ENCODE assay signal across 11 cellular contexts in genomic region chr1:235902638-235903542, GRCh38. TPM values are rescaled to one million over a fixed set of nuclear protein-coding genes. Genes with fewer than 3 reads are reported as not detected.
DNase-seq lines count a peak whose midpoint lies in the region; ATAC-seq and TF ChIP-seq lines count a peak whose summit lies in the region.
"Had no signal": no experiment of that assay in that cellular context is flagged by ENCODE, and none has a peak within 500 bp of the region (broad histone marks: within the 10 kb centered on the region; RNA-seq: fewer than 3 reads in every experiment).

No MANE protein-coding gene starts in this region.

- H3K79me2 ChIP-seq in mammary epithelial cell (ENCODE audit: insufficient read depth, low read length) = no peaks in the 10 kb centered on the region

- POLR2A ChIA-PET in GM10248 (lab: Yijun Ruan, JAX) = no interaction called here

- in situ Hi-C loops in mammary epithelial cell (cut with MboI; ENCODE audit: low sequenced_read_pairs in 2 of 2) = no loop called here

- no peak overlapping the region for H3K14ac ChIP-seq in neuronal stem cell (ENCODE audit: low read length)

- H3K36me3 Mint-ChIP-seq in Calu3 (ENCODE audit: insufficient read depth, unreplicated experiment) = peaks cover 5% of the 10 kb centered on the region

- no peak overlapping the region for H4K91ac ChIP-seq in neuronal stem cell (ENCODE audit: low read depth, low read length, poor library complexity)

- no peak overlapping the region for H2AK5ac ChIP-seq in neuronal stem cell (ENCODE audit: low read depth, low read length)

- CTCF ChIA-PET in Calu3 (lab: Charles Lee) = interaction anchor here (0.6 to 1.3 kb wide), 9 partner anchors 9 to 762 kb away, joined by 3 to 4 read pairs (median 3); no protein-coding TSS in a partner anchor
- CTCF ChIA-PET in mammary epithelial cell (lab: Charles Lee; ENCODE audit: low non-redundant PET) = interaction anchor here (0.7 kb wide), 1 partner anchor 31 kb away, joined by 3 read pairs; no protein-coding TSS in a partner anchor
- CTCF ChIA-PET in GM10248 (lab: Yijun Ruan, JAX) = interaction anchor here (1.2 to 1.4 kb wide), 2 partner anchors 60 to 67 kb away, joined by 3 to 4 read pairs; no protein-coding TSS in a partner anchor

- peak overlapping the region; percentile 28 for H3K27ac Mint-ChIP-seq in Calu3 (ENCODE audit: unreplicated experiment)

- H4K20me1 ChIP-seq in mammary epithelial cell (ENCODE audit: insufficient read depth, low read length) = no peaks in the 10 kb centered on the region

- H3K79me1 ChIP-seq in neuronal stem cell (ENCODE audit: low read depth, low read length) = no peaks in the 10 kb centered on the region

- H3K4ac ChIP-seq in neuronal stem cell (ENCODE audit: low read length) = no peak overlapping the region

- no peak overlapping the region for H4K8ac ChIP-seq in neuronal stem cell (ENCODE audit: low read depth, low read length)

- dilution Hi-C loops in mammary epithelial cell (cut with HindIII; ENCODE audit: low sequenced_read_pairs) = no loop called here

- no peak for TF ChIP-seq CTCF in Calu3 (IDR thresholded peaks at IDR 0.05; ENCODE audit: unreplicated experiment)
- no peak for TF ChIP-seq CTCF in mammary epithelial cell (conservative IDR thresholded peaks at IDR 0.05 in 1 of 2, IDR thresholded peaks at IDR 0.05 in 1 of 2; ENCODE audit: extremely low read depth in 1 of 2, insufficient read depth in 1 of 2, low read depth in 1 of 2, low read length in 2 of 2)
- TF ChIP-seq CTCF in GM10248 (IDR thresholded peaks at IDR 0.05; ENCODE audit: control extremely low read depth, extremely low read depth, low read depth, missing control alignments) = no peak

- no peak overlapping the region for H2BK15ac ChIP-seq in neuronal stem cell (ENCODE audit: low read length)

- no peak overlapping the region for H2BK5ac ChIP-seq in neuronal stem cell (ENCODE audit: low read length)

- H3K27me3 ChIP-seq in mammary epithelial cell (ENCODE audit: insufficient read depth, low read length) (no peaks in the 10 kb centered on the region), neuronal stem cell (ENCODE audit: control insufficient read depth in 3 of 3, insufficient read depth in 3 of 3, low read depth in 1 of 3, low read length in 3 of 3) (no peaks in the 10 kb centered on the region)

- no peak overlapping the region for H3K23ac ChIP-seq in neuronal stem cell (ENCODE audit: low read depth, low read length, poor library complexity)

- H2AFZ ChIP-seq in mammary epithelial cell (ENCODE audit: low read depth, low read length) = peak overlapping the region; percentile 78
- H2AFZ ChIP-seq in neuronal stem cell (ENCODE audit: low read length) = peak overlapping the region; percentile 4

- no peak overlapping the region for H2BK12ac ChIP-seq in neuronal stem cell (ENCODE audit: low read length)

- intact Hi-C loops in Calu3 (cut with micrococcal nuclease; ENCODE audit: unreplicated experiment) (no loop called here), mammary epithelial cell (cut with micrococcal nuclease) (loop anchor here (1.0 kb wide), 1 partner anchor 37 kb away; the partner anchor contains the start of gene LYST)

- H3K4me1 ChIP-seq in mammary epithelial cell (ENCODE audit: insufficient read depth, low read length) = peaks cover 36% of the 10 kb centered on the region
- peaks cover 0 to 9% of the 10 kb centered on the region in 2 donors for H3K4me1 ChIP-seq in neuronal stem cell (ENCODE audit: control insufficient read depth in 2 of 2, insufficient read depth in 1 of 2, low read depth in 1 of 2, low read length in 2 of 2)

- DNase-seq in Calu3 = peak; percentile 49
- DNase-seq in M059J (ENCODE audit: low read depth) = peak; percentile 99
- DNase-seq in mammary epithelial cell = peak; percentile 93
- no peak for DNase-seq in neuronal stem cell (ENCODE audit: low spot score)
- DNase-seq in GM10248 (ENCODE audit: extremely low spot score) = no peak
- no peak for DNase-seq in NCI-H526 (lab: John Stamatoyannopoulos, UW)
- DNase-seq in DMS153 (lab: John Stamatoyannopoulos, UW) = no peak
- DNase-seq: activated naive CD4-positive, alpha-beta T cell treated with Interleukin-2 at 50 U/mL for 16 hours; NCI-H2081 had no signal

- H3K27me3 Mint-ChIP-seq in Calu3 (ENCODE audit: unreplicated experiment) = no peaks in the 10 kb centered on the region

- peak overlapping the region; percentile 55 for H3K27ac ChIP-seq in mammary epithelial cell (ENCODE audit: insufficient read depth, low read depth, low read length)
- no peak overlapping the region for H3K27ac ChIP-seq in neuronal stem cell (replicated peaks; ENCODE audit: low read length)
- H3K27ac ChIP-seq: thoracic aorta had no signal

- no TSS peak for BruUV-seq in Calu3 (replicated peaks; lab: Mats Ljungman, UMichigan)
- BruUV-seq in mammary epithelial cell (replicated peaks; lab: Mats Ljungman, UMichigan) = no TSS peak

- H3K9me3 Mint-ChIP-seq in Calu3 (ENCODE audit: low read depth, unreplicated experiment) = no peaks in the 10 kb centered on the region

- ATAC-seq in HG02852 (IDR thresholded peaks at IDR 0.05; ENCODE audit: unreplicated experiment) = no peak

- peak overlapping the region in 1 of 3 experiments; percentile 23 for H3K4me3 ChIP-seq in mammary epithelial cell (replicated peaks in 1 of 3; ENCODE audit: insufficient read depth in 1 of 3, low read depth in 2 of 3, low read length in 3 of 3)
- H3K4me3 ChIP-seq in neuronal stem cell (ENCODE audit: low read length in 2 of 2) = no peak overlapping the region
- H3K4me3 ChIP-seq: thoracic aorta had no signal

- peak overlapping the region; percentile 24 for H3K9ac ChIP-seq in mammary epithelial cell (ENCODE audit: insufficient read depth, low read length)
- no peak overlapping the region for H3K9ac ChIP-seq in neuronal stem cell (ENCODE audit: low read depth, low read length, poor library complexity)

- H3K4me3 Mint-ChIP-seq in Calu3 (ENCODE audit: low read depth, unreplicated experiment) = peak overlapping the region; percentile 19

- WGBS in mammary epithelial cell (ENCODE audit: low coverage, missing lambda C conversion rate) = 26% methylated on average over 7 of the region's 7 CpGs
- no CpG with 5 or more reads among the region's 7 CpGs for WGBS in neuronal stem cell (ENCODE audit: extremely low coverage in 2 of 2, insufficient read length in 2 of 2, insufficient replicate concordance in 1 of 2), 2 donors

- no peak overlapping the region for H2BK120ac ChIP-seq in neuronal stem cell (ENCODE audit: low read depth, low read length)

- H3K4me2 ChIP-seq in mammary epithelial cell (ENCODE audit: insufficient read depth, low read depth, low read length) (peak overlapping the region; percentile 70), neuronal stem cell (ENCODE audit: insufficient read depth, low read length, poor library complexity, severe bottlenecking) (no peak overlapping the region)

- no peaks in the 10 kb centered on the region for H3K36me3 ChIP-seq in mammary epithelial cell (ENCODE audit: insufficient read depth, low read length)
- no peaks in the 10 kb centered on the region for H3K36me3 ChIP-seq in neuronal stem cell (replicated peaks in 1 of 2; ENCODE audit: control insufficient read depth in 2 of 2, insufficient read depth in 2 of 2, low read length in 2 of 2)
- H3K36me3 ChIP-seq: thoracic aorta had no signal

- H3K18ac ChIP-seq in neuronal stem cell (ENCODE audit: low read length) = no peak overlapping the region

- peaks cover 28% of the 10 kb centered on the region for H3K4me1 Mint-ChIP-seq in Calu3 (ENCODE audit: low read depth, unreplicated experiment)

- H3K9me3 ChIP-seq in mammary epithelial cell (replicated peaks; ENCODE audit: insufficient read depth, low read length) = no peaks in the 10 kb centered on the region
- no peaks in the 10 kb centered on the region for H3K9me3 ChIP-seq in neuronal stem cell (replicated peaks in 1 of 2; ENCODE audit: control insufficient read depth in 2 of 2, insufficient read depth in 1 of 2, low read depth in 1 of 2, low read length in 2 of 2)
- H3K9me3 ChIP-seq: thoracic aorta had no signal

RNA-seq across cellular contexts. Expression of gene LYST, which starts 36.2 kb away (rescaled TPM):
- total RNA-seq in Calu3 (2022) (11.1 and 11.9 TPM in 2 replicates), mammary epithelial cell (10 to 100 TPM; 27.6 to 50.5 TPM)
- 4.8 and 12.2 TPM in 2 replicates for total RNA-seq in M059J (2014; rRNA removed; shearing (Covaris generic))
- polyA plus RNA-seq in mammary epithelial cell = 6.1 TPM
- polyA minus RNA-seq in mammary epithelial cell = 53.0 TPM
- 2.1 TPM for polyA plus RNA-seq in neuronal stem cell (2013, experiment 1 of 2)
- polyA plus RNA-seq in neuronal stem cell (2013, experiment 2 of 2) = 1.4 TPM

Comparison
In these comparisons a context has a peak if more than half of its experiments do, and no peak if none do; other contexts are left out.
1. DNase-seq: peak in Calu3 (single experiment), M059J (single experiment) and mammary epithelial cell (single experiment); none in neuronal stem cell (single experiment), GM10248 (single experiment), NCI-H526 (0 of 2) and DMS153 (single experiment).